In the genomic region with DNA sequence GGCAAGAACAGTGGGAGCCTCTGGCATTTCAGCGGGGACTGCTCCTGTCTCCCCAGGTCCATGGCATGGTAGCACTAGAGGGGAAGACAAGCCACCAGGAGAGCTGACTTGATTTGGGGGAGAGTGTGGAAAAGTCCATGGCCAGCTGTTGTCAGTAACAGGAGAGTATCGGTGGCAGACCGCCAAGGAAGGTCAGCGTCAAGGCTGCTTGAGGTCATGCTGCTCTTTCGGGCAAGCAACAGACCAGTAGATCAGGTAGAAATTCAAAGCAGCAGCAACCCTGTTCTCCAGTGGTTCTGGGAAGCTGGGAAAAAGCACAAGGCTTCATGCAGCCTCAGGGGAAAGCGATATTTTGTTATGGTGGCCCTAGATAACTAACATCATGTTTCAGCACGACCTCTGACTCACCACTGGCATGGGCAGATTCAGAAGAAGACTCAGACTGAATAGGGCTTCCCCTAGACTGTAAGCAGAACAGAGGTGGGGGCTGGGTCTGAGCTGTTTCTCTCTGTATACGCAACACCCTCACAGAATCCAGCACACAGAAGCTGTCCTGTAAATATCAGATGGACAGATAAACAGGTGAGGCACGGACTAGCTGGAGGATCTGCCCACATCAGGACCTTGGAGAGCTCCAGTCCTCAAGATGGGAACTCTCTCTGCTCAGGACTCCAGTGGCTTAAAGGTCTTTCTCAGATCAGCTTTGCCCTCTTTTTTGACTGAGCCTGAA, we compare ENCODE assay signal across 12 cellular contexts. TPM values are rescaled to one million over a fixed set of nuclear protein-coding genes. Genes with fewer than 3 reads are reported as not detected.
DNase-seq lines count a peak whose midpoint lies in the region; ATAC-seq and TF ChIP-seq lines count a peak whose summit lies in the region.
"Had no signal": no experiment of that assay in that cellular context is flagged by ENCODE, and none has a peak within 500 bp of the region (broad histone marks: within the 10 kb centered on the region; RNA-seq: fewer than 3 reads in every experiment).

No MANE protein-coding gene starts in this region.

- H3K4me1 ChIP-seq in SK-N-SH (ENCODE audit: control insufficient read depth in 1 of 2, insufficient read depth in 2 of 2, low read depth in 1 of 2, low read length in 1 of 2) (no peaks in the 10 kb centered on the region; a peak in 1 of 4 replicates), osteoblast (ENCODE audit: insufficient read depth, low read length) (no peaks in the 10 kb centered on the region)
- H3K4me1 ChIP-seq: upper lobe of right lung had no signal

- peaks cover 7% of the 10 kb centered on the region for H3K27me3 Mint-ChIP-seq in glutamatergic neuron (ENCODE audit: unreplicated experiment)

- no peak overlapping the region for H3K27ac Mint-ChIP-seq in glutamatergic neuron (ENCODE audit: unreplicated experiment)
- H3K27ac Mint-ChIP-seq: dendritic cell treated with granulocyte-macrophage colony-stimulating factor and Interleukin-4, amounts not matched to agents 40 ng/mL and 50 ng/mL, for 4 days; memory B cell had no signal

- H3K27me3 ChIP-seq in SK-N-SH (ENCODE audit: insufficient read depth) (peaks cover 30% of the 10 kb centered on the region), osteoblast (ENCODE audit: insufficient read depth, low read length) (peaks cover 27% of the 10 kb centered on the region)

- H3K4me2 ChIP-seq in SK-N-SH (no peak overlapping the region), osteoblast (ENCODE audit: insufficient read depth, low read length) (no peak overlapping the region)

- H3K27ac ChIP-seq in SK-N-SH (ENCODE audit: low read depth in 2 of 2, low read length in 1 of 2) (no peak overlapping the region), osteoblast (ENCODE audit: low read depth, low read length) (no peak overlapping the region)
- H3K27ac ChIP-seq: upper lobe of right lung had no signal

- TF ChIP-seq CTCF in SK-N-SH (IDR thresholded peaks at IDR 0.05) (no peak), cardiac fibroblast (IDR thresholded peaks at IDR 0.05; ENCODE audit: low read depth, low read length) (no peak), osteoblast (IDR thresholded peaks at IDR 0.05; ENCODE audit: extremely low read depth, low read depth, low read length) (no peak), glutamatergic neuron (IDR thresholded peaks at IDR 0.05; ENCODE audit: partially characterized antibody, unreplicated experiment) (no peak)

- 52% methylated on average over 9 of the region's 9 CpGs for WGBS in SK-N-SH (ENCODE audit: low lambda C conversion rate)

- H3K9me3 Mint-ChIP-seq in glutamatergic neuron (ENCODE audit: unreplicated experiment) = peaks cover 6% of the 10 kb centered on the region

- H3K9ac ChIP-seq in SK-N-SH = no peak overlapping the region

- no peak overlapping the region for H3K4me3 Mint-ChIP-seq in glutamatergic neuron (ENCODE audit: unreplicated experiment)
- H3K4me3 Mint-ChIP-seq: dendritic cell treated with granulocyte-macrophage colony-stimulating factor and Interleukin-4, amounts not matched to agents 40 ng/mL and 50 ng/mL, for 4 days; memory B cell had no signal

- no peaks in the 10 kb centered on the region for H3F3A ChIP-seq in SK-N-SH (replicated peaks; ENCODE audit: insufficient read depth)

- H2AFZ ChIP-seq in SK-N-SH (ENCODE audit: low read depth) (no peak overlapping the region), osteoblast (ENCODE audit: low read length) (no peak overlapping the region)

- no peak for TF ChIP-seq RAD21 in SK-N-SH (IDR thresholded peaks at IDR 0.05; ENCODE audit: low read length)

- ATAC-seq in SK-N-SH treated with all-trans-retinoic acid at 6 μM for 48 hours = no peak
- ATAC-seq in HG03521 (IDR thresholded peaks at IDR 0.05; ENCODE audit: unreplicated experiment) = no peak
- ATAC-seq: upper lobe of right lung had no signal

- H3K36me3 ChIP-seq in SK-N-SH (replicated peaks in 1 of 2; ENCODE audit: control insufficient read depth in 1 of 2, insufficient read depth in 2 of 2, low read length in 1 of 2) (no peaks in the 10 kb centered on the region), osteoblast (ENCODE audit: insufficient read depth, low read length) (no peaks in the 10 kb centered on the region)
- H3K36me3 ChIP-seq: upper lobe of right lung had no signal

- POLR2A ChIA-PET in SK-N-SH (lab: Yijun Ruan, JAX) = no interaction called here

- peaks cover 12% of the 10 kb centered on the region for H3K4me1 Mint-ChIP-seq in glutamatergic neuron (ENCODE audit: low read depth, unreplicated experiment)
- H3K4me1 Mint-ChIP-seq: memory B cell had no signal

- H3K79me2 ChIP-seq in SK-N-SH (ENCODE audit: insufficient read depth) (no peaks in the 10 kb centered on the region), osteoblast (ENCODE audit: insufficient read depth, low read length) (no peaks in the 10 kb centered on the region)

- no peaks in the 10 kb centered on the region for H3K36me3 Mint-ChIP-seq in glutamatergic neuron (ENCODE audit: unreplicated experiment)
- H3K36me3 Mint-ChIP-seq: memory B cell had no signal

- no peaks in the 10 kb centered on the region for H4K20me1 ChIP-seq in SK-N-SH (ENCODE audit: insufficient read depth)
- no peaks in the 10 kb centered on the region for H4K20me1 ChIP-seq in osteoblast (ENCODE audit: insufficient read depth, low read length)

- H3K4me3 ChIP-seq in SK-N-SH (ENCODE audit: low read depth in 2 of 2, low read length in 1 of 2) = no peak overlapping the region
- no peak overlapping the region for H3K4me3 ChIP-seq in cardiac fibroblast (replicated peaks in 1 of 2; ENCODE audit: low read depth in 2 of 2, low read length in 2 of 2)
- H3K4me3 ChIP-seq in osteoblast (ENCODE audit: insufficient read depth, low read length) = no peak overlapping the region
- H3K4me3 ChIP-seq: upper lobe of right lung had no signal

- CTCF ChIA-PET in SK-N-SH (lab: Yijun Ruan, JAX) = interaction anchor here (1.0 kb wide), 2 partner anchors 9 to 12 kb away, joined by 3 read pairs; no protein-coding TSS in a partner anchor

- H3K9me2 ChIP-seq in SK-N-SH = no peaks in the 10 kb centered on the region

- H3K9me3 ChIP-seq in SK-N-SH (no peaks in the 10 kb centered on the region), osteoblast (ENCODE audit: low read depth, low read length) (no peaks in the 10 kb centered on the region)
- H3K9me3 ChIP-seq: upper lobe of right lung had no signal

- DNase-seq in SK-N-SH (no peak), NCI-H2196 (lab: John Stamatoyannopoulos, UW; ENCODE audit: unreplicated experiment) (peak; percentile 71), cardiac fibroblast (ENCODE audit: low read depth in 2 of 2) (peak; percentile 21 to 50), osteoblast (ENCODE audit: insufficient read length, low spot score, missing footprints) (peak; percentile 83), glutamatergic neuron (no peak), activated gamma-delta T cell (lab: John Stamatoyannopoulos, UW) (no peak)
- DNase-seq: NCI-H146, upper lobe of right lung had no signal

- no peak for TF ChIP-seq EP300 in SK-N-SH (IDR thresholded peaks at IDR 0.05; ENCODE audit: borderline replicate concordance in 1 of 2, low read depth in 1 of 2, low read length in 1 of 2)

TF ChIP-seq in SK-N-SH, 30 proteins besides CTCF, POLR2A, EP300 and RAD21 (continues in another document):
- TF ChIP-seq RCOR1 (IDR thresholded peaks at IDR 0.05; ENCODE audit: low read length) = no peak

TF ChIP-seq in SK-N-SH treated with all-trans-retinoic acid at 6 μM for 48 hours, 23 proteins besides CTCF, POLR2A, EP300 and RAD21:
- TF ChIP-seq ARNTL (CRISPR knock-in tag; IDR thresholded peaks at IDR 0.05; ENCODE audit: borderline replicate concordance, low read depth) = no peak

RNA-seq across cellular contexts. Expression of a gene that starts 35.2 kb away (rescaled TPM):
- polyA plus RNA-seq in SK-N-SH (2012; rRNA removed) = 0.18 and 0.21 TPM in 2 replicates
- 0.12 and 0.18 TPM in 2 replicates for polyA plus RNA-seq in SK-N-SH (2012; cell fraction: cytosol; rRNA removed)
- 0.25 and 0.86 TPM in 2 replicates for polyA plus RNA-seq in SK-N-SH (2012; cell fraction: nucleus; rRNA removed)
- total RNA-seq in osteoblast (under 0.01 and 0.36 TPM in 2 replicates), glutamatergic neuron (ENCODE audit: unreplicated experiment) (49.4 TPM)

Comparison
In these comparisons a context has a peak if more than half of its experiments do, and no peak if none do; other contexts are left out.
1. DNase-seq: peak in NCI-H2196 (single experiment), cardiac fibroblast (2 of 2) and osteoblast (single experiment); none in SK-N-SH (single experiment), glutamatergic neuron (single experiment) and activated gamma-delta T cell (single experiment).
2. RNA of a gene that starts 35.2 kb away (total RNA-seq): 49.4 TPM in glutamatergic neuron (single experiment); under 0.01 to 0.36 TPM in osteoblast; every median in the first group is over 10 times any median in the second.